In the genomic region with DNA sequence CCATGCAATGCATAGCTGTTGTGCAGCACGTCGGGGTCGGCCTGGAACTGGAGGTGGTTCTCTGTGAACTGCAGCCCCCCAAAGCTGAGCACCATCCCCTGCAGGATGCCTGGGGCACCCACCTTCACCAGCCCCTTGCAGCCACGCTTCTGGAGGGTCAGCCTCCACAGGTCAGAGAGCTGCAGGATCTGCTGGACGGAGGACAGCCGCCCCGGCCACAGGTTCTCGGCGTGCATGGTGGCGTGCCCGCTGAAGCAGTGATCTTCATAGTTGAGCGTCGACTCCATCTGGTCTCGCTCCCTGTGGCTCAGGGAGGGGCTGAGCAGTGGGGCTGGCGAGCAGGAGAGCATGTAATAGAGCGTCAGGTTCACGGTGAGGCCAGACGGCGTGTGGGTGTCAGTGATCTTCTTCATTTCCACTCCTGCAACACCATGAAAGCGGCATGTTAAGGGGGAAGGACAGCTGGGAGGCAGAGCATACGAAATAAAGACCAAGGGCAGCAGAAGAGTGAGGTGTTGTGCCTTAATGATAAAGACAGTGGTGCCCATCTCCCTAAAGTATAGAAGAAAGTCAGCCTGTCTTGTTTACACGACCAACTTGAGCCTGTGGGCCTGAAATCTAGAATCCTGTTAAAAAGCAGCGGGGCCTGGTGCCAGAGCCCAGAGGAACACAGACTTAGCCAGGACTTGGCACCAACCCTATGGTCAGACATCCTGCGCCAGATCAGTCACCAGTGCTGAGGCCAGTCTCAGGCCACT, we compare ENCODE assay signal across 11 cellular contexts. TPM values are rescaled to one million over a fixed set of nuclear protein-coding genes. Genes with fewer than 3 reads are reported as not detected.
DNase-seq lines count a peak whose midpoint lies in the region; ATAC-seq, FAIRE-seq and TF ChIP-seq lines count a peak whose summit lies in the region.
"Had no signal": no experiment of that assay in that cellular context is flagged by ENCODE, and none has a peak within 500 bp of the region (broad histone marks: within the 10 kb centered on the region; RNA-seq: fewer than 3 reads in every experiment).

No MANE protein-coding gene starts in this region.

- no peaks in the 10 kb centered on the region for H3K27me3 Mint-ChIP-seq in CD8-positive, alpha-beta memory T cell
- H3K27me3 Mint-ChIP-seq in astrocyte (ENCODE audit: low read depth, unreplicated experiment) = no peaks in the 10 kb centered on the region
- H3K27me3 Mint-ChIP-seq in natural killer cell treated with Interleukin-12 subunit alpha and Interleukin-12 subunit beta and Interleukin-15 and Interleukin-18, amount 100 ng/mL, for 72 hours = no peaks in the 10 kb centered on the region

- no peak overlapping the region for H4K91ac ChIP-seq in neuronal stem cell (ENCODE audit: low read depth, low read length, poor library complexity)

- H3K27me3 ChIP-seq in CD8-positive, alpha-beta memory T cell (ENCODE audit: insufficient read depth, low read length, poor library complexity, severe bottlenecking) = no peaks in the 10 kb centered on the region
- H3K27me3 ChIP-seq in KMS-11 (ENCODE audit: insufficient read depth, low read depth) (no peaks in the 10 kb centered on the region), astrocyte (ENCODE audit: insufficient read depth, low read length) (no peaks in the 10 kb centered on the region), neuronal stem cell (ENCODE audit: control insufficient read depth in 3 of 3, insufficient read depth in 3 of 3, low read depth in 1 of 3, low read length in 3 of 3) (no peaks in the 10 kb centered on the region)
- H3K27me3 ChIP-seq: esophagus squamous epithelium, ovary, transverse colon had no signal

- H3K4me3 ChIP-seq in CD8-positive, alpha-beta memory T cell (ENCODE audit: low read length) = no peak overlapping the region
- H3K4me3 ChIP-seq in KMS-11 (IDR thresholded peaks at IDR 0.05; ENCODE audit: insufficient read depth, low read depth, low read length) = no peak overlapping the region
- no peak overlapping the region for H3K4me3 ChIP-seq in astrocyte (ENCODE audit: insufficient read depth, low read depth, low read length)
- H3K4me3 ChIP-seq in neuronal stem cell (ENCODE audit: low read length in 2 of 2) = no peak overlapping the region
- H3K4me3 ChIP-seq: ovary had no signal

- H2BK5ac ChIP-seq in neuronal stem cell (ENCODE audit: low read length) = no peak overlapping the region

- H3K4ac ChIP-seq in neuronal stem cell (ENCODE audit: low read length) = no peak overlapping the region

- no peak overlapping the region for H4K8ac ChIP-seq in neuronal stem cell (ENCODE audit: low read depth, low read length)

- peaks cover 9% of the 10 kb centered on the region for H3K79me1 ChIP-seq in neuronal stem cell (ENCODE audit: low read depth, low read length)

- no peak overlapping the region for H3K27ac ChIP-seq in CD8-positive, alpha-beta memory T cell (ENCODE audit: low read depth, low read length)
- no peak overlapping the region for H3K27ac ChIP-seq in KMS-11
- no peak overlapping the region for H3K27ac ChIP-seq in astrocyte (ENCODE audit: low read depth, low read length)
- H3K27ac ChIP-seq in neuronal stem cell (replicated peaks; ENCODE audit: low read length) = no peak overlapping the region
- H3K27ac ChIP-seq: esophagus squamous epithelium had no signal

- H3K9me3 ChIP-seq in CD8-positive, alpha-beta memory T cell (ENCODE audit: low read length) = no peaks in the 10 kb centered on the region
- no peaks in the 10 kb centered on the region for H3K9me3 ChIP-seq in astrocyte (ENCODE audit: insufficient read depth, low read depth, low read length)
- H3K9me3 ChIP-seq in neuronal stem cell (replicated peaks in 1 of 2; ENCODE audit: control insufficient read depth in 2 of 2, insufficient read depth in 1 of 2, low read depth in 1 of 2, low read length in 2 of 2) = no peaks in the 10 kb centered on the region
- H3K9me3 ChIP-seq: esophagus squamous epithelium, ovary, transverse colon had no signal

- ATAC-seq in natural killer cell treated with Interleukin-12 subunit alpha and Interleukin-12 subunit beta and Interleukin-15 and Interleukin-18, amount 100 ng/mL, for 72 hours = no peak
- no peak for ATAC-seq in HG03045 (IDR thresholded peaks at IDR 0.05; ENCODE audit: unreplicated experiment)

- H2AFZ ChIP-seq in KMS-11 (ENCODE audit: low read depth) = no peak overlapping the region
- no peak overlapping the region for H2AFZ ChIP-seq in astrocyte (ENCODE audit: low read depth, low read length)
- H2AFZ ChIP-seq in neuronal stem cell (ENCODE audit: low read length) = no peak overlapping the region

- no peak for DNase-seq in CD8-positive, alpha-beta memory T cell
- DNase-seq in astrocyte (ENCODE audit: low read depth) = no peak
- no peak for DNase-seq in natural killer cell treated with Interleukin-12 subunit alpha and Interleukin-12 subunit beta and Interleukin-15 and Interleukin-18, amount 100 ng/mL, for 72 hours (ENCODE audit: low spot score)
- no peak for DNase-seq in neuronal stem cell (ENCODE audit: low spot score)
- DNase-seq in NCI-H146 treated with DMSO at 0.1 percent for 48 hours (lab: John Stamatoyannopoulos, UW; ENCODE audit: unreplicated experiment) = no peak
- no peak for DNase-seq in hepatic stellate cell (ENCODE audit: low spot score)
- DNase-seq: esophagus squamous epithelium, ovary, transverse colon had no signal

- peaks cover 25% of the 10 kb centered on the region for H3K36me3 ChIP-seq in CD8-positive, alpha-beta memory T cell (ENCODE audit: insufficient read depth, low read length)
- H3K36me3 ChIP-seq in KMS-11 (ENCODE audit: insufficient read depth) = no peaks in the 10 kb centered on the region
- H3K36me3 ChIP-seq in astrocyte (ENCODE audit: insufficient read depth, low read length) = peaks cover 3% of the 10 kb centered on the region
- H3K36me3 ChIP-seq in neuronal stem cell (replicated peaks in 1 of 2; ENCODE audit: control insufficient read depth in 2 of 2, insufficient read depth in 2 of 2, low read length in 2 of 2) = peaks cover 23 to 61% of the 10 kb centered on the region in 2 donors
- H3K36me3 ChIP-seq: ovary had no signal

- peaks cover 0 to 60% (median 4%) of the 10 kb centered on the region in 3 donors for H3K36me3 Mint-ChIP-seq in CD8-positive, alpha-beta memory T cell
- H3K36me3 Mint-ChIP-seq in astrocyte (ENCODE audit: low read depth, unreplicated experiment) = peaks cover 8% of the 10 kb centered on the region
- H3K36me3 Mint-ChIP-seq in natural killer cell treated with Interleukin-12 subunit alpha and Interleukin-12 subunit beta and Interleukin-15 and Interleukin-18, amount 100 ng/mL, for 72 hours = peaks cover 10% of the 10 kb centered on the region

- peaks cover 40% of the 10 kb centered on the region for H3K79me2 ChIP-seq in KMS-11 (ENCODE audit: insufficient read depth, low read depth)
- H3K79me2 ChIP-seq in astrocyte (ENCODE audit: insufficient read depth, low read length) = peaks cover 50% of the 10 kb centered on the region

- TF ChIP-seq CTCF in KMS-11 (conservative IDR thresholded peaks at IDR 0.05; ENCODE audit: low read depth, low read length) (no peak), astrocyte (IDR thresholded peaks at IDR 0.05; ENCODE audit: insufficient read depth, low read depth, low read length) (no peak)

- no peak overlapping the region for H2BK15ac ChIP-seq in neuronal stem cell (ENCODE audit: low read length)

- WGBS in neuronal stem cell (ENCODE audit: extremely low coverage in 2 of 2, insufficient read length in 2 of 2, insufficient replicate concordance in 1 of 2), 2 donors = no CpG with 5 or more reads among the region's 24 CpGs

- H3K9me3 Mint-ChIP-seq in CD8-positive, alpha-beta memory T cell = no peaks in the 10 kb centered on the region
- H3K9me3 Mint-ChIP-seq in astrocyte (ENCODE audit: unreplicated experiment) = no peaks in the 10 kb centered on the region
- H3K9me3 Mint-ChIP-seq in natural killer cell treated with Interleukin-12 subunit alpha and Interleukin-12 subunit beta and Interleukin-15 and Interleukin-18, amount 100 ng/mL, for 72 hours = no peaks in the 10 kb centered on the region

- no peak overlapping the region for H3K18ac ChIP-seq in neuronal stem cell (ENCODE audit: low read length)

- no peak overlapping the region for H2BK12ac ChIP-seq in neuronal stem cell (ENCODE audit: low read length)

- FAIRE-seq in astrocyte (lab: Jason Lieb, UNC) = no peak

- no peak overlapping the region for H2AK5ac ChIP-seq in neuronal stem cell (ENCODE audit: low read depth, low read length)

- no peak overlapping the region for H3K23ac ChIP-seq in neuronal stem cell (ENCODE audit: low read depth, low read length, poor library complexity)

- CTCF ChIA-PET in CD8-positive, alpha-beta memory T cell (lab: Charles Lee) = no interaction called here

- H3K14ac ChIP-seq in neuronal stem cell (ENCODE audit: low read length) = no peak overlapping the region

- H3K4me3 Mint-ChIP-seq in CD8-positive, alpha-beta memory T cell = peak overlapping the region; percentile 85 to 98 (median 88)
- H3K4me3 Mint-ChIP-seq in astrocyte (ENCODE audit: unreplicated experiment) = peak overlapping the region; percentile 83
- peak overlapping the region; percentile 92 for H3K4me3 Mint-ChIP-seq in natural killer cell treated with Interleukin-12 subunit alpha and Interleukin-12 subunit beta and Interleukin-15 and Interleukin-18, amount 100 ng/mL, for 72 hours

- H3K4me1 ChIP-seq in CD8-positive, alpha-beta memory T cell (ENCODE audit: insufficient read depth, low read length) = peaks cover 18% of the 10 kb centered on the region
- peaks cover 23% of the 10 kb centered on the region for H3K4me1 ChIP-seq in KMS-11 (ENCODE audit: low read depth, poor library complexity, severe bottlenecking)
- H3K4me1 ChIP-seq in astrocyte (ENCODE audit: insufficient read depth, low read length) = peaks cover 29% of the 10 kb centered on the region
- H3K4me1 ChIP-seq in neuronal stem cell (ENCODE audit: control insufficient read depth in 2 of 2, insufficient read depth in 1 of 2, low read depth in 1 of 2, low read length in 2 of 2) = peaks cover 11 to 15% of the 10 kb centered on the region in 2 donors

- H3K9ac ChIP-seq in KMS-11 = no peak overlapping the region
- H3K9ac ChIP-seq in astrocyte (ENCODE audit: low read length) = no peak overlapping the region
- H3K9ac ChIP-seq in neuronal stem cell (ENCODE audit: low read depth, low read length, poor library complexity) = no peak overlapping the region

- H3K27ac Mint-ChIP-seq in CD8-positive, alpha-beta memory T cell = peak overlapping the region in 7 of 8 donors; percentile 19 to 97 (median 70)
- H3K27ac Mint-ChIP-seq in astrocyte (ENCODE audit: unreplicated experiment) = no peak overlapping the region
- H3K27ac Mint-ChIP-seq in natural killer cell treated with Interleukin-12 subunit alpha and Interleukin-12 subunit beta and Interleukin-15 and Interleukin-18, amount 100 ng/mL, for 72 hours = peak overlapping the region in 1 of 2 donors; percentile 78

- H3K4me2 ChIP-seq in KMS-11 (peak overlapping the region; percentile 99; the same call in 1 of the 2 replicates), astrocyte (ENCODE audit: low read length) (peak overlapping the region; percentile 98), neuronal stem cell (ENCODE audit: insufficient read depth, low read length, poor library complexity, severe bottlenecking) (no peak overlapping the region)

- peaks cover 39 to 58% (median 48%) of the 10 kb centered on the region in 3 donors for H3K4me1 Mint-ChIP-seq in CD8-positive, alpha-beta memory T cell
- peaks cover 38% of the 10 kb centered on the region for H3K4me1 Mint-ChIP-seq in astrocyte (ENCODE audit: low read depth, unreplicated experiment)
- peaks cover 22 to 33% of the 10 kb centered on the region in 2 donors for H3K4me1 Mint-ChIP-seq in natural killer cell treated with Interleukin-12 subunit alpha and Interleukin-12 subunit beta and Interleukin-15 and Interleukin-18, amount 100 ng/mL, for 72 hours (ENCODE audit: low read depth in 2 of 2)

- H4K20me1 ChIP-seq in KMS-11 (ENCODE audit: insufficient read depth) = peaks cover 10% of the 10 kb centered on the region
- H4K20me1 ChIP-seq in astrocyte (ENCODE audit: insufficient read depth, low read length) = peaks cover 51% of the 10 kb centered on the region

- H2BK120ac ChIP-seq in neuronal stem cell (ENCODE audit: low read depth, low read length) = no peak overlapping the region

- POLR2A ChIA-PET in CD8-positive, alpha-beta memory T cell (lab: Charles Lee) = interaction anchor here (3.2 kb wide), 1 partner anchor 14 kb away, joined by 13 read pairs; no protein-coding TSS in a partner anchor

RNA-seq across cellular contexts. Expression of gene KIAA2013, which starts 3.0 kb away (rescaled TPM):
- 10 to 100 TPM; 31.3 to 33.9 TPM for total RNA-seq in CD8-positive, alpha-beta memory T cell
- 63.2 TPM for polyA plus RNA-seq in CD8-positive, alpha-beta memory T cell
- total RNA-seq in astrocyte = 56.0 and 60.4 TPM in 2 replicates
- 10 to 100 TPM; 50.5 to 59.8 TPM for total RNA-seq in natural killer cell treated with Interleukin-12 subunit alpha and Interleukin-12 subunit beta and Interleukin-15 and Interleukin-18, amount 100 ng/mL, for 72 hours
- polyA plus RNA-seq in neuronal stem cell (2013, experiment 1 of 2) = 25.3 TPM
- polyA plus RNA-seq in neuronal stem cell (2013, experiment 2 of 2) = 24.8 TPM

RNA-seq across cellular contexts. Expression of gene PLOD1, which starts 11.3 kb away (rescaled TPM):
- total RNA-seq in CD8-positive, alpha-beta memory T cell = 10 to 100 TPM; 25.8 to 31.0 TPM
- 9.4 TPM for polyA plus RNA-seq in CD8-positive, alpha-beta memory T cell
- total RNA-seq in astrocyte = 375 and 500 TPM in 2 replicates
- 10 to 100 TPM; 50.7 to 72.4 TPM for total RNA-seq in natural killer cell treated with Interleukin-12 subunit alpha and Interleukin-12 subunit beta and Interleukin-15 and Interleukin-18, amount 100 ng/mL, for 72 hours
- 32.4 TPM for polyA plus RNA-seq in neuronal stem cell (2013, experiment 1 of 2)
- 31.9 TPM for polyA plus RNA-seq in neuronal stem cell (2013, experiment 2 of 2)

RNA-seq across cellular contexts. Expression of gene MFN2, which starts 57.0 kb away (rescaled TPM):
- total RNA-seq in CD8-positive, alpha-beta memory T cell = 10 to 100 TPM; 97.1 to 97.2 TPM
- 40.9 TPM for polyA plus RNA-seq in CD8-positive, alpha-beta memory T cell
- 74.0 and 75.5 TPM in 2 replicates for total RNA-seq in astrocyte
- 100 to 1,000 TPM in 1 of 2 donors, 10 to 100 TPM in 1; 75.2 to 101 TPM for total RNA-seq in natural killer cell treated with Interleukin-12 subunit alpha and Interleukin-12 subunit beta and Interleukin-15 and Interleukin-18, amount 100 ng/mL, for 72 hours
- 35.1 TPM for polyA plus RNA-seq in neuronal stem cell (2013, experiment 1 of 2)
- 33.9 TPM for polyA plus RNA-seq in neuronal stem cell (2013, experiment 2 of 2)
